21 cellular contexts compared by ENCODE assay signal in genomic region chr2:152607793-152608300, GRCh38.
"Had no signal": no experiment of that assay in that cellular context is flagged by ENCODE, and none has a peak within 500 bp of the region (broad histone marks: within the 10 kb centered on the region; RNA-seq: fewer than 3 reads in every experiment).

No MANE protein-coding gene starts in this region.

- H3K4me1 ChIP-seq: testis had no signal

- H3K9me3 ChIP-seq: esophagus squamous epithelium, mucosa of descending colon, neutrophil, right atrium auricular region, spleen, testis, tibial artery, upper lobe of left lung had no signal

- H3K4me3 ChIP-seq: coronary artery, esophagus squamous epithelium, mucosa of descending colon, right atrium auricular region, skin epidermis, spleen, testis, tibial artery, upper lobe of left lung had no signal

- DNase-seq: dermis blood vessel endothelial cell; effector memory CD8-positive, alpha-beta T cell; erythroblast; esophagus squamous epithelium; foreskin melanocyte; mesenchymal stem cell; mucosa of descending colon; naive B cell; spleen; stimulated activated CD4-positive, alpha-beta T cell treated with anti-CD3 and anti-CD28 coated beads, Interleukin-4, amount 100 ng/mL, for 4 hours; stimulated activated naive B cell treated with anti-CD40 and anti-IgM and Interleukin-4, amounts not matched to agents 10 μg/mL and 1 μg/mL and 100 μg/mL, for 72 hours; testis; tibial artery; upper lobe of left lung had no signal

- H3K27ac ChIP-seq: coronary artery, esophagus squamous epithelium, neutrophil, parathyroid adenoma, right atrium auricular region, skin epidermis, spleen, testis, tibial artery, upper lobe of left lung had no signal

- H3K27me3 ChIP-seq: esophagus squamous epithelium, neutrophil, right atrium auricular region, spleen, testis, tibial artery, upper lobe of left lung had no signal

- ATAC-seq: effector memory CD8-positive, alpha-beta T cell; left lobe of liver; mucosa of descending colon; natural killer cell treated with Interleukin-12 subunit alpha and Interleukin-12 subunit beta and Interleukin-15 and Interleukin-18, amount 100 ng/mL, for 72 hours; stimulated activated naive B cell treated with anti-CD40 and anti-IgM and Interleukin-4, amounts not matched to agents 10 μg/mL and 1 μg/mL and 100 μg/mL, for 72 hours had no signal

- H3K36me3 ChIP-seq: esophagus squamous epithelium, neutrophil, right atrium auricular region, spleen had no signal
